9 cellular contexts compared by ENCODE assay signal in genomic region chr20:41011551-41012067, GRCh38. TPM values are rescaled to one million over a fixed set of nuclear protein-coding genes. Genes with fewer than 3 reads are reported as not detected.
DNase-seq lines count a peak whose midpoint lies in the region; ATAC-seq lines count a peak whose summit lies in the region.
"Had no signal": no experiment of that assay in that cellular context is flagged by ENCODE, and none has a peak within 500 bp of the region (broad histone marks: within the 10 kb centered on the region; RNA-seq: fewer than 3 reads in every experiment).

No MANE protein-coding gene starts in this region.

- DNase-seq in Ammon's horn (ENCODE audit: low spot score) (peak; percentile 48), GM19238 (ENCODE audit: insufficient read length, low spot score) (peak; percentile 84), SKM-1 (lab: John Stamatoyannopoulos, UW; ENCODE audit: unreplicated experiment) (peak; percentile 18), A172 (ENCODE audit: low spot score) (no peak), dedifferentiated amniotic fluid mesenchymal stem cell (ENCODE audit: extremely low spot score) (no peak), NCI-H2171 treated with DMSO at 0.1 percent for 48 hours (lab: John Stamatoyannopoulos, UW) (no peak), HuH-7 (ENCODE audit: low spot score) (no peak)
- DNase-seq: DMS79 treated with DMSO at 0.1 percent for 48 hours had no signal

- ATAC-seq in HG03095 (IDR thresholded peaks at IDR 0.05; ENCODE audit: unreplicated experiment), result peak; percentile 91

RNA-seq across cellular contexts. Expression of gene TOP1, which starts 17.0 kb away (rescaled TPM):
- total RNA-seq in A172 (2014; rRNA removed; shearing (Covaris generic)), result 16.7 and 17.9 TPM in 2 replicates

Comparison
In these comparisons a context has a peak if more than half of its experiments do, and no peak if none do; other contexts are left out.
1. DNase-seq: peak in Ammon's horn (single experiment), GM19238 (single experiment) and SKM-1 (single experiment); none in A172 (single experiment), dedifferentiated amniotic fluid mesenchymal stem cell (single experiment), NCI-H2171 treated with DMSO at 0.1 percent for 48 hours (single experiment) and HuH-7 (single experiment).